14 cellular contexts compared by ENCODE assay signal in the genomic region with DNA sequence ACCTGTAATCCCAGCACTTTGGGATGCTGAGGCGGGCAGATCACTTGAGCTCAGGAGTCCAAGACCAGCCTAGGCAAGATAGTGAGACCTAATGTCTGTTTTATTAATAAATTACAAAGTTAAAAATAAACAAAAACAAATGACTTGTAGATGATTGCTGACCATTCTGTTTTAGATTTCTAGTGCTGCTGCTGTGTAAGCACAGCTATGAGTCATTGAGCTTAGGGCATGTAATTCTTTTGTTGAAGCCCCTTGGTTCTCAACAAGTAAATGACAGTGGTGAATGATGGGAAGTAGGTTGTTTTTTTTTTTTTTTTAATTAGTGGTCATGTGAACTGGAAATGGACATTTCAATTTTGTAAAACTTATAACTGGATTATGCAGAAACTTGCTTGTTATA.
DNase-seq lines count a peak whose midpoint lies in the region; ATAC-seq and TF ChIP-seq lines count a peak whose summit lies in the region.
"Had no signal": no experiment of that assay in that cellular context is flagged by ENCODE, and none has a peak within 500 bp of the region (broad histone marks: within the 10 kb centered on the region; RNA-seq: fewer than 3 reads in every experiment).

No MANE protein-coding gene starts in this region.

- H3K9me3 Mint-ChIP-seq in WTC11 = no peaks in the 10 kb centered on the region
- H3K9me3 Mint-ChIP-seq: activated T-helper 17 cell treated with anti-CD3 and anti-CD28 coated beads, Interleukin-2, amount 50 U/mL, for 72 hours had no signal

- CTCF ChIA-PET in WTC11 (lab: Charles Lee) = interaction anchor here (1.1 to 1.2 kb wide), 3 partner anchors 9 to 171 kb away, joined by 3 to 6 read pairs (median 5); no protein-coding TSS in a partner anchor

- no peak overlapping the region for H3K27ac Mint-ChIP-seq in WTC11
- H3K27ac Mint-ChIP-seq: activated T-helper 17 cell treated with anti-CD3 and anti-CD28 coated beads, Interleukin-2, amount 50 U/mL, for 72 hours had no signal

- DNase-seq in HT1080 (ENCODE audit: low read depth) (peak; percentile 32), amniotic epithelial cell (ENCODE audit: low read depth) (peak; percentile 47), kidney epithelial cell (ENCODE audit: low read depth) (peak; percentile 28), WTC11 (ENCODE audit: low spot score) (no peak)
- DNase-seq in effector CD8-positive, alpha-beta T cell (lab: John Stamatoyannopoulos, UW) = no peak
- no peak for DNase-seq in central memory CD4-positive, alpha-beta T cell
- DNase-seq: cortex of kidney, GOT3, NCI-H187, right cardiac atrium, WERI-Rb-1 had no signal

- H3K27me3 Mint-ChIP-seq in WTC11 (ENCODE audit: low read depth) = no peaks in the 10 kb centered on the region
- H3K27me3 Mint-ChIP-seq: activated T-helper 17 cell treated with anti-CD3 and anti-CD28 coated beads, Interleukin-2, amount 50 U/mL, for 72 hours had no signal

- TF ChIP-seq CTCF in kidney epithelial cell (IDR thresholded peaks at IDR 0.05; ENCODE audit: insufficient read depth, low read length, poor library complexity, severe bottlenecking) = no peak
- no peak for TF ChIP-seq CTCF in WTC11 (IDR thresholded peaks at IDR 0.05)

- no peak overlapping the region for H3K4me3 Mint-ChIP-seq in WTC11
- H3K4me3 Mint-ChIP-seq: activated T-helper 17 cell treated with anti-CD3 and anti-CD28 coated beads, Interleukin-2, amount 50 U/mL, for 72 hours; CD14-positive monocyte had no signal

- ATAC-seq in WTC11 = no peak
- no peak for ATAC-seq in HG02623 (IDR thresholded peaks at IDR 0.05; ENCODE audit: unreplicated experiment)
- ATAC-seq: right cardiac atrium had no signal

- POLR2A ChIA-PET in WTC11 (lab: Charles Lee) = no interaction called here

- H3K4me3 ChIP-seq in kidney epithelial cell (ENCODE audit: low read depth, low read length) = no peak overlapping the region

- no peaks in the 10 kb centered on the region for H3K27me3 ChIP-seq in kidney epithelial cell (ENCODE audit: control insufficient read depth, insufficient read depth, low read length)

- H3K36me3 ChIP-seq in kidney epithelial cell (ENCODE audit: control insufficient read depth, insufficient read depth, low read length) = no peaks in the 10 kb centered on the region

- peaks cover 39% of the 10 kb centered on the region for H3K36me3 Mint-ChIP-seq in WTC11

- peaks cover 6% of the 10 kb centered on the region; the same call in 1 of the 2 replicates for H3K4me1 Mint-ChIP-seq in WTC11
- H3K4me1 Mint-ChIP-seq: activated T-helper 17 cell treated with anti-CD3 and anti-CD28 coated beads, Interleukin-2, amount 50 U/mL, for 72 hours had no signal

TF ChIP-seq in WTC11, 78 proteins besides CTCF, POLR2A, EP300 and RAD21:
- TF ChIP-seq, protein P1, sequence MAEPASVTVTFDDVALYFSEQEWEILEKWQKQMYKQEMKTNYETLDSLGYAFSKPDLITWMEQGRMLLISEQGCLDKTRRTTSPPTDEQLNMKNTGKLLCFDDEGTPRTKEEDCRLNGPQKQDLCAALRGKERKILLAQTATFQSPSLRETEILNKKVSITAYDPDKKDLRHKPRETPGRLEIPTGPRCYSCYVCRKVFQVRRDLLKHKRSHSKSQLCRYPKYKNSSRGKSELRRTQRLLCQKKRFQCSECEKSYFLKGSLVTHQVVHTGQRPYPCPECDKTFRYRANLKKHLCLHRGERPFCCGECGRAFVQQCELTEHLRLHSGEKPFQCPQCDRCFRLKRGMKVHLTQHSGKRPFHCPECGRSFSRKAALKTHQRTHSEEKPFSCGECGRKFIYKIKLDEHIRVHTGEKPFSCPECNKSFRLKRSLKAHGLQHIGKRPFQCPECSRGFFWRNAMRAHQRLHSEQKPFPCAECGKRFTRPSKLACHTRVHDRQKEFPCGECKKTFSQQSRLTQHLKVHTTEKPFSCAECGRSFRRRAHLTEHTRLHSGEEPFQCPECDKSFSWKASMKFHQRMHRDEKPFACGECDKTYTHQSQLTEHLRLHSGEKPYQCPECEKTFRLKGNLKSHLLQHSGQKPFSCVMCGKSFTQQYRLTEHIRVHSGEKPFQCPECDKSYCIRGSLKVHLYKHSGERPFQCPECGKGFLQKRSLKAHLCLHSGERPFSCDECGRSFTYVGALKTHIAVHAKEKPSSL (CRISPR knock-in tag; conservative IDR thresholded peaks at IDR 0.05) = no peak
- TF ChIP-seq SMAD4 (CRISPR knock-in tag; IDR thresholded peaks at IDR 0.05) (no peak), MAX (CRISPR knock-in tag; IDR thresholded peaks at IDR 0.05) (no peak), SMAD3 (CRISPR knock-in tag; IDR thresholded peaks at IDR 0.05; ENCODE audit: borderline replicate concordance) (no peak), MXD4 (CRISPR knock-in tag; IDR thresholded peaks at IDR 0.05; ENCODE audit: borderline replicate concordance) (no peak), MYBL2 (CRISPR knock-in tag; IDR thresholded peaks at IDR 0.05) (no peak), FOXP4 (CRISPR knock-in tag; IDR thresholded peaks at IDR 0.05) (no peak), JAZF1 (CRISPR knock-in tag; IDR thresholded peaks at IDR 0.05) (no peak), ATF3 (CRISPR knock-in tag; conservative IDR thresholded peaks at IDR 0.05) (no peak), NFATC4 (CRISPR knock-in tag; IDR thresholded peaks at IDR 0.05) (no peak), TEAD1 (CRISPR knock-in tag; IDR thresholded peaks at IDR 0.05) (no peak), ZNF138 (CRISPR knock-in tag; conservative IDR thresholded peaks at IDR 0.05) (no peak), NR3C1 (CRISPR knock-in tag; conservative IDR thresholded peaks at IDR 0.05; ENCODE audit: low read depth) (no peak)

Comparison
In these comparisons a context has a peak if more than half of its experiments do, and no peak if none do; other contexts are left out.
1. DNase-seq: peak in HT1080 (single experiment), amniotic epithelial cell (single experiment) and kidney epithelial cell (single experiment); none in WTC11 (single experiment), effector CD8-positive, alpha-beta T cell (single experiment) and central memory CD4-positive, alpha-beta T cell (single experiment).